ENCODE assay signal across 17 cellular contexts in the genomic region with DNA sequence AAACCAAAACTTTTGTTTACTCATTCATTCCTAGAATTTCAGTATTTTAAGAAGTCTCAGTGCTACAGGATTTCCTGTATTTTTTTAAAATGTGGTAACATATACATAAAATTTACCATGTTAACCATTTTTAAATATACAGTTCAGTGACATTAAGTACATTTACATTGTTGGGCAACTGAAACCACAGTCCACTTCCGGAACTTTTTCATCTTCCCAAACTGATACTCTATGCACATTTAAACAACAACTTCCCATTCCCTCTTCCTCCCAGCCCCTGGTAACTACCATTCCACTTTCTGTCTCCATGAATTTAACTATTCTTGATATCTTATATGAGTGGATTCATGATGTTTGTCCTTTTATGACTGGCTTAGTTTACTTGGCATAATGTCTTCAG. TPM values are rescaled to one million over a fixed set of nuclear protein-coding genes. Genes with fewer than 3 reads are reported as not detected.
"Had no signal": no experiment of that assay in that cellular context is flagged by ENCODE, and none has a peak within 500 bp of the region (broad histone marks: within the 10 kb centered on the region; RNA-seq: fewer than 3 reads in every experiment).

No MANE protein-coding gene starts in this region.

- H3K4me3 Mint-ChIP-seq: activated CD4-positive, alpha-beta memory T cell treated with anti-CD3 and anti-CD28 coated beads for 36 hours; activated CD8-positive, alpha-beta memory T cell treated with anti-CD3 and anti-CD28 coated beads, Interleukin-2, amount 10 ng/mL, durations not matched to agents 7 days and 5 days; activated naive CD4-positive, alpha-beta T cell treated with anti-CD3 and anti-CD28 coated beads for 36 hours; effector memory CD8-positive, alpha-beta T cell; neural crest cell; stimulated activated effector memory CD8-positive, alpha-beta T cell treated with anti-CD3 and anti-CD28 coated beads, Interleukin-12 subunit alpha, Interleukin-12 subunit beta, amount 100 ng/mL, for 72 hours had no signal

- ATAC-seq: activated CD8-positive, alpha-beta memory T cell treated with anti-CD3 and anti-CD28 coated beads, Interleukin-2, amount 10 ng/mL, durations not matched to agents 7 days and 5 days; effector memory CD8-positive, alpha-beta T cell; gastrocnemius medialis; pancreas; stimulated activated effector memory CD8-positive, alpha-beta T cell treated with anti-CD3 and anti-CD28 coated beads, Interleukin-12 subunit alpha, Interleukin-12 subunit beta, amount 100 ng/mL, for 72 hours had no signal

- H3K36me3 ChIP-seq: gastrocnemius medialis, pancreas, tibial artery, uterus had no signal

- H3K4me3 ChIP-seq: gastrocnemius medialis, pancreas, tibial artery, uterus had no signal

- H3K27me3 ChIP-seq: gastrocnemius medialis, pancreas, tibial artery, uterus had no signal

- H3K4me1 ChIP-seq: uterus had no signal

- H3K27me3 Mint-ChIP-seq: activated CD4-positive, alpha-beta memory T cell treated with anti-CD3 and anti-CD28 coated beads for 36 hours; activated CD8-positive, alpha-beta memory T cell treated with anti-CD3 and anti-CD28 coated beads, Interleukin-2, amount 10 ng/mL, durations not matched to agents 7 days and 5 days; effector memory CD8-positive, alpha-beta T cell had no signal

- DNase-seq: activated CD4-positive, alpha-beta memory T cell treated with anti-CD3 and anti-CD28 coated beads for 36 hours; activated CD8-positive, alpha-beta memory T cell treated with anti-CD3 and anti-CD28 coated beads, Interleukin-2, amount 10 ng/mL, durations not matched to agents 7 days and 5 days; activated naive CD4-positive, alpha-beta T cell treated with anti-CD3 and anti-CD28 coated beads for 36 hours; activated T-cell treated with anti-CD3 and anti-CD28 coated beads, Interleukin-2, amount 50 U/mL, for 1 hour; dermis blood vessel endothelial cell; effector memory CD8-positive, alpha-beta T cell; gastrocnemius medialis; midbrain; pancreas; stimulated activated CD4-positive, alpha-beta T cell treated with anti-CD3 and anti-CD28 coated beads, Interleukin-12 subunit alpha, Interleukin-12 subunit beta, amount 100 ng/mL, for 4 hours; stimulated activated CD4-positive, alpha-beta T cell treated with anti-CD3 and anti-CD28 coated beads, Interleukin-2, amount 100 ng/mL, for 24 hours; uterus had no signal

- H3K27ac ChIP-seq: epithelial cell of prostate, gastrocnemius medialis, pancreas, uterus had no signal

- H3K4me1 Mint-ChIP-seq: neural crest cell; stimulated activated effector memory CD8-positive, alpha-beta T cell treated with anti-CD3 and anti-CD28 coated beads, Interleukin-12 subunit alpha, Interleukin-12 subunit beta, amount 100 ng/mL, for 72 hours had no signal

- H3K27ac Mint-ChIP-seq: activated CD4-positive, alpha-beta memory T cell treated with anti-CD3 and anti-CD28 coated beads for 36 hours; activated CD8-positive, alpha-beta memory T cell treated with anti-CD3 and anti-CD28 coated beads, Interleukin-2, amount 10 ng/mL, durations not matched to agents 7 days and 5 days; activated naive CD4-positive, alpha-beta T cell treated with anti-CD3 and anti-CD28 coated beads for 36 hours; activated T-helper 2 cell treated with anti-CD3 and anti-CD28 coated beads, Interferon-gamma antibody, Interleukin-2, Interleukin-4, amounts not matched to agents 10 μg/mL and 5 μg/mL and 100 μg/mL, durations not matched to agents 14 hours and 24 hours and 36 hours; effector memory CD8-positive, alpha-beta T cell; stimulated activated effector memory CD8-positive, alpha-beta T cell treated with anti-CD3 and anti-CD28 coated beads, Interleukin-12 subunit alpha, Interleukin-12 subunit beta, amount 100 ng/mL, for 72 hours had no signal

- H3K9me3 ChIP-seq: gastrocnemius medialis, pancreas, tibial artery, uterus had no signal

- H3K9me3 Mint-ChIP-seq: activated CD4-positive, alpha-beta memory T cell treated with anti-CD3 and anti-CD28 coated beads for 36 hours; activated T-helper 2 cell treated with anti-CD3 and anti-CD28 coated beads, Interferon-gamma antibody, Interleukin-2, Interleukin-4, amounts not matched to agents 10 μg/mL and 5 μg/mL and 100 μg/mL, durations not matched to agents 14 hours and 24 hours and 36 hours; stimulated activated effector memory CD8-positive, alpha-beta T cell treated with anti-CD3 and anti-CD28 coated beads, Interleukin-12 subunit alpha, Interleukin-12 subunit beta, amount 100 ng/mL, for 72 hours had no signal

- H3K36me3 Mint-ChIP-seq: activated CD4-positive, alpha-beta memory T cell treated with anti-CD3 and anti-CD28 coated beads for 36 hours; activated CD8-positive, alpha-beta memory T cell treated with anti-CD3 and anti-CD28 coated beads, Interleukin-2, amount 10 ng/mL, durations not matched to agents 7 days and 5 days; stimulated activated effector memory CD8-positive, alpha-beta T cell treated with anti-CD3 and anti-CD28 coated beads, Interleukin-12 subunit alpha, Interleukin-12 subunit beta, amount 100 ng/mL, for 72 hours had no signal

RNA-seq across cellular contexts. Expression of a gene that starts 30.4 kb away (rescaled TPM):
- total RNA-seq: activated CD4-positive, alpha-beta memory T cell treated with anti-CD3 and anti-CD28 coated beads for 36 hours; activated CD8-positive, alpha-beta memory T cell treated with anti-CD3 and anti-CD28 coated beads, Interleukin-2, amount 10 ng/mL, durations not matched to agents 7 days and 5 days; activated naive CD4-positive, alpha-beta T cell treated with anti-CD3 and anti-CD28 coated beads for 36 hours had no signal
